Comparison of ENCODE assay signal across 17 cellular contexts in genomic region chr11:35794850-35795249, GRCh38.
DNase-seq lines count a peak whose midpoint lies in the region; ATAC-seq and TF ChIP-seq lines count a peak whose summit lies in the region.
"Had no signal": no experiment of that assay in that cellular context is flagged by ENCODE, and none has a peak within 500 bp of the region (broad histone marks: within the 10 kb centered on the region; RNA-seq: fewer than 3 reads in every experiment).

No MANE protein-coding gene starts in this region.

- POLR2A ChIA-PET in AG04449 (lab: Yijun Ruan, JAX): no interaction called here

- no peak overlapping the region for H3K4me3 ChIP-seq in AG04449 (ENCODE audit: low read depth, low read length)
- H3K4me3 ChIP-seq: esophagus muscularis mucosa, GM12878, pancreas, tibial artery had no signal

- no peak overlapping the region for H3K4me3 Mint-ChIP-seq in stimulated activated memory B cell treated with anti-CD40 and anti-IgM and Interleukin-4, amounts not matched to agents 10 μg/mL and 1 μg/mL and 100 μg/mL, for 72 hours
- H3K4me3 Mint-ChIP-seq: activated naive CD4-positive, alpha-beta T cell treated with anti-CD3 and anti-CD28 coated beads, Interleukin-2, amount 50 U/mL, for 24 hours; WTC11 had no signal

- TF ChIP-seq CTCF in AG04449 (IDR thresholded peaks at IDR 0.05; ENCODE audit: insufficient read depth, low read length, missing control alignments): no peak

- peaks cover 59% of the 10 kb centered on the region for H3K36me3 Mint-ChIP-seq in stimulated activated memory B cell treated with anti-CD40 and anti-IgM and Interleukin-4, amounts not matched to agents 10 μg/mL and 1 μg/mL and 100 μg/mL, for 72 hours

- H3K4me1 Mint-ChIP-seq in stimulated activated memory B cell treated with anti-CD40 and anti-IgM and Interleukin-4, amounts not matched to agents 10 μg/mL and 1 μg/mL and 100 μg/mL, for 72 hours: peaks cover 25% of the 10 kb centered on the region
- H3K4me1 Mint-ChIP-seq: WTC11 had no signal

- no peaks in the 10 kb centered on the region for H3K27me3 Mint-ChIP-seq in stimulated activated memory B cell treated with anti-CD40 and anti-IgM and Interleukin-4, amounts not matched to agents 10 μg/mL and 1 μg/mL and 100 μg/mL, for 72 hours
- H3K27me3 Mint-ChIP-seq: activated naive CD4-positive, alpha-beta T cell treated with anti-CD3 and anti-CD28 coated beads, Interleukin-2, amount 50 U/mL, for 24 hours had no signal

- H3K9me3 Mint-ChIP-seq in stimulated activated memory B cell treated with anti-CD40 and anti-IgM and Interleukin-4, amounts not matched to agents 10 μg/mL and 1 μg/mL and 100 μg/mL, for 72 hours: no peaks in the 10 kb centered on the region
- H3K9me3 Mint-ChIP-seq: activated naive CD4-positive, alpha-beta T cell treated with anti-CD3 and anti-CD28 coated beads, Interleukin-2, amount 50 U/mL, for 24 hours had no signal

- H3K27ac Mint-ChIP-seq in stimulated activated memory B cell treated with anti-CD40 and anti-IgM and Interleukin-4, amounts not matched to agents 10 μg/mL and 1 μg/mL and 100 μg/mL, for 72 hours: no peak overlapping the region
- H3K27ac Mint-ChIP-seq: activated naive CD4-positive, alpha-beta T cell treated with anti-CD3 and anti-CD28 coated beads, Interleukin-2, amount 50 U/mL, for 24 hours; WTC11 had no signal

- no peak for ATAC-seq in stimulated activated memory B cell treated with anti-CD40 and anti-IgM and Interleukin-4, amounts not matched to agents 10 μg/mL and 1 μg/mL and 100 μg/mL, for 72 hours
- ATAC-seq in HG03469 (IDR thresholded peaks at IDR 0.05; ENCODE audit: unreplicated experiment) (no peak), GM19467 (IDR thresholded peaks at IDR 0.05; ENCODE audit: unreplicated experiment) (no peak)
- ATAC-seq: GM12878, pancreas, WTC11 had no signal

- CTCF ChIA-PET in AG04449 (lab: Yijun Ruan, JAX): interaction anchor here (1.3 to 19.2 kb wide), 2 partner anchors 28 to 307 kb away, joined by 4 to 197 read pairs; no protein-coding TSS in a partner anchor

- DNase-seq in AG04449 (ENCODE audit: low read depth, low spot score) (peak; percentile 56), HS-27A (ENCODE audit: low read depth) (peak; percentile 40), amniotic stem cell (lab: John Stamatoyannopoulos, UW) (peak; percentile 48), hepatic stellate cell (ENCODE audit: low spot score) (peak; percentile 12), medulla oblongata (ENCODE audit: extremely low spot score) (no peak)
- DNase-seq: DMS153, Kasumi-1, midbrain, pancreas, tibial artery had no signal
